In the genomic region with DNA sequence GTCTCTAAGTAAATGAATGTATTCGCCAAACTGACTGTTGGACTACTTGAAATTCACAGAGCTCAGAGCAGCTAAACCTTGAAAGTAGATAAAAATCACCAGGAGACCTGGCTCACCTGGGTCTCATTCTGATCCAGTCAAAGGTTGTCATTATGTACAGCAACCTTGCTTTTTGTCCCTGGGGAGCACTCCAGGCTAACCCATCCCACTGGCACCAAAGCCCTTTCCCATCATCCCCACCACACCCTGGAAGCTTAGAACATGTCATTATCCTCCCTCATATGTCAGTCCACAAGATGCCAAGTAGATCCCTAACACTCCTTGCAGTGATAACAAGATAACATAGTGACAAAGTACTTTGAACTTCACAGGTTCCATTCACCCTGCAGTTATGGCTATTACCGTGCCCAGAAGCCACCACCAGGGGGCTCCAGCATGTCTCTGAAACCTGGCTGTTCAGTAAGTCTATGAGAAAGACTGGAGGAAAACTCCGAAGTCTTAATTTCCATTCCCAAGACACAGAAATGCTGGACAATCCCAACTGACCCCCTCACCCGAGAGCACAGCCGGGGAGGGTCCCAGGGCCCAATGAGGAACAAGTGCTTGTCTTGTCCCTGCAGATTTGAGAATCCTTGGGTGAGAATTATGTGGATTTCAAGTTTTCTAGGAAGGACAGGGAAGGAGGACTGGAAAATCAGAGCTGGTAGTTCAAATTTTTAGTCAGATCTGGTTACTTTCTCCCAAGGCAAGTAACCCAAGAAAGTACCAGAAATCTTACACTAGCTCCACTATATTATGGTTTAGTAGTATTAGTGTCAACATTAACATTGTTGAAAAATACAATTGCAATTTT, we compare ENCODE assay signal across 8 cellular contexts. TPM values are rescaled to one million over a fixed set of nuclear protein-coding genes. Genes with fewer than 3 reads are reported as not detected.
DNase-seq lines count a peak whose midpoint lies in the region; ATAC-seq lines count a peak whose summit lies in the region.

No MANE protein-coding gene starts in this region.

- ATAC-seq in Right ventricle myocardium superior (ENCODE audit: poor library complexity): peak; percentile 95

- intact Hi-C loops in Right ventricle myocardium superior (cut with DNase I): loop anchor here (5.0 to 10.0 kb wide), 3 partner anchors 96 to 1004 kb away; no protein-coding TSS in a partner anchor

- DNase-seq in NCI-H345 (lab: John Stamatoyannopoulos, UW) (peak; percentile 74), NCI-H345 treated with DMSO at 0.1 percent for 48 hours (lab: John Stamatoyannopoulos, UW; ENCODE audit: unreplicated experiment) (no peak), HPDE6-E6E7 (ENCODE audit: extremely low spot score) (peak; percentile 66), SKM-1 treated with dmso at 0.1 percent for 144 hours (lab: John Stamatoyannopoulos, UW; ENCODE audit: unreplicated experiment) (peak; percentile 58), Right ventricle myocardium superior (peak; percentile 92), retina (peak; percentile 43), NCI-H226 (no peak)
- DNase-seq in activated naive CD4-positive, alpha-beta T cell treated with anti-CD3 and anti-CD28 coated beads, Interleukin-2, amount 50 U/mL, for 16 hours: peak; percentile 70

RNA-seq across cellular contexts. Expression of gene USP47, which starts 43.0 kb away (rescaled TPM):
- 49.0 TPM for total RNA-seq in Right ventricle myocardium superior

Comparison
In these comparisons a context has a peak if more than half of its experiments do, and no peak if none do; other contexts are left out.
1. DNase-seq: peak in NCI-H345 (single experiment), HPDE6-E6E7 (single experiment), SKM-1 treated with dmso at 0.1 percent for 144 hours (single experiment), activated naive CD4-positive, alpha-beta T cell treated with anti-CD3 and anti-CD28 coated beads, Interleukin-2, amount 50 U/mL, for 16 hours (single experiment), Right ventricle myocardium superior (single experiment) and retina (single experiment); none in NCI-H345 treated with DMSO at 0.1 percent for 48 hours (single experiment) and NCI-H226 (single experiment).